ENCODE assay signal across 1 cellular context in the genomic region with DNA sequence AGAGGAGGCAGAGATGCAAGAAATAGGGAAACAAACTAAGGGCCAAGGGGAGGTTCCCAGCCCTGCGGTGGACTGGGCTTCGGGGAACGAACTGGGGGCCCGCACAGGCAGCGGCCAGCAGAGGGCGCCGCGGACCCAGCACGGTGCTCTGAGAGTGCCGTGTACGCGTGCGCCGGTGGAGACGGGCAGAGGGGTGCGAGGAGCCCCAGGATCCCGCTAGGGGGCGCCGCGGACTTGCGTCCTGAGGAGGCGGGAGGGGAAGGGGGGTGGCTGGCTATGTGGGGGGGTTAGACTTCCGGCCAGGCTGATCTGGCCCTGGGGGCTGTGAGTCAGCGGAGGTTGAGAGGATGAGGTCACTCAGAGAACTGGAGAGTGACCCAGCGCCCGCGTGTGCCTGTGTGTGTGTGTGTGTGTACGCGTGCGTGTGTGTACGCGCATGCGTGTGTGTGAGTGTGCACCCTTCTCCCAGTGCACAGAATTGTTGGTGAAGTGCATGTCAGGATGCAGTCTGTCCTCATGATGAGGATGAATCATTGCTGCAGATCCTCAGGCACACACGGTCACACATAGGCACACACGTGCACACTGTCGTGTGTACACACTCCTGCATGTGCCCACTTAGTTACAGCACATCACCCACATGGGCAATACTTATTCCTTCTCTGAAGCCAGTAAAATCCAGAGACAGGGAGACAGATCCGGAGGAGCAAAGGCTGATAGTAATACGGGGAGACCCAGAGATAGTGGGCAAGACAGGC.
TF ChIP-seq lines count a peak whose summit lies in the region.

No MANE protein-coding gene starts in this region.

TF ChIP-seq in WTC11, 78 proteins besides CTCF, POLR2A, EP300 and RAD21:
- TF ChIP-seq USF2 (CRISPR knock-in tag; IDR thresholded peaks at IDR 0.05) (no peak), SMAD4 (CRISPR knock-in tag; IDR thresholded peaks at IDR 0.05) (no peak), OVOL2 (CRISPR knock-in tag; IDR thresholded peaks at IDR 0.05; ENCODE audit: borderline replicate concordance) (no peak), PRRX2 (CRISPR knock-in tag; IDR thresholded peaks at IDR 0.05) (no peak), GTF2I (CRISPR knock-in tag; conservative IDR thresholded peaks at IDR 0.05) (no peak), TEAD4 (CRISPR knock-in tag; IDR thresholded peaks at IDR 0.05) (no peak), JUN (CRISPR knock-in tag; IDR thresholded peaks at IDR 0.05) (peak; percentile 49; the same call in 1 of the 2 replicates), E2F4 (CRISPR knock-in tag; IDR thresholded peaks at IDR 0.05; ENCODE audit: borderline replicate concordance, low read depth) (no peak), FOXP4 (CRISPR knock-in tag; IDR thresholded peaks at IDR 0.05) (peak; percentile 31; the same call in 1 of the 2 replicates), ELF4 (CRISPR knock-in tag; IDR thresholded peaks at IDR 0.05; ENCODE audit: low read depth) (no peak), ZNF232 (CRISPR knock-in tag; IDR thresholded peaks at IDR 0.05) (no peak), ZNF121 (CRISPR knock-in tag; IDR thresholded peaks at IDR 0.05) (0 out of 2 replicates have a peak, but pooled peaks have one; percentile 1), CBFB (CRISPR knock-in tag; IDR thresholded peaks at IDR 0.05; ENCODE audit: low read depth) (no peak), PRDM15 (CRISPR knock-in tag; IDR thresholded peaks at IDR 0.05) (peak; percentile 32; the same call in 1 of the 2 replicates), RELA (CRISPR knock-in tag; IDR thresholded peaks at IDR 0.05; ENCODE audit: borderline replicate concordance) (no peak), TEAD1 (CRISPR knock-in tag; IDR thresholded peaks at IDR 0.05) (peak; percentile 59; the same call in 1 of the 2 replicates), FOXK1 (CRISPR knock-in tag; IDR thresholded peaks at IDR 0.05) (0 out of 2 replicates have a peak, but pooled peaks have one; percentile 70), ETV6 (CRISPR knock-in tag; IDR thresholded peaks at IDR 0.05) (peak; percentile 93), CDX4 (CRISPR knock-in tag; IDR thresholded peaks at IDR 0.05; ENCODE audit: borderline replicate concordance) (no peak), NFYB (CRISPR knock-in tag; conservative IDR thresholded peaks at IDR 0.05; ENCODE audit: low read depth) (no peak), MXD4 (CRISPR knock-in tag; IDR thresholded peaks at IDR 0.05; ENCODE audit: borderline replicate concordance) (no peak), SP1 (CRISPR knock-in tag; conservative IDR thresholded peaks at IDR 0.05) (no peak; the same call in 1 of the 2 replicates)
- TF ChIP-seq, protein P1, sequence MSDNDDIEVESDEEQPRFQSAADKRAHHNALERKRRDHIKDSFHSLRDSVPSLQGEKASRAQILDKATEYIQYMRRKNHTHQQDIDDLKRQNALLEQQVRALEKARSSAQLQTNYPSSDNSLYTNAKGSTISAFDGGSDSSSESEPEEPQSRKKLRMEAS (CRISPR knock-in tag; IDR thresholded peaks at IDR 0.05), result peak; percentile 70; the same call in 1 of the 2 replicates
- TF ChIP-seq, protein P2, sequence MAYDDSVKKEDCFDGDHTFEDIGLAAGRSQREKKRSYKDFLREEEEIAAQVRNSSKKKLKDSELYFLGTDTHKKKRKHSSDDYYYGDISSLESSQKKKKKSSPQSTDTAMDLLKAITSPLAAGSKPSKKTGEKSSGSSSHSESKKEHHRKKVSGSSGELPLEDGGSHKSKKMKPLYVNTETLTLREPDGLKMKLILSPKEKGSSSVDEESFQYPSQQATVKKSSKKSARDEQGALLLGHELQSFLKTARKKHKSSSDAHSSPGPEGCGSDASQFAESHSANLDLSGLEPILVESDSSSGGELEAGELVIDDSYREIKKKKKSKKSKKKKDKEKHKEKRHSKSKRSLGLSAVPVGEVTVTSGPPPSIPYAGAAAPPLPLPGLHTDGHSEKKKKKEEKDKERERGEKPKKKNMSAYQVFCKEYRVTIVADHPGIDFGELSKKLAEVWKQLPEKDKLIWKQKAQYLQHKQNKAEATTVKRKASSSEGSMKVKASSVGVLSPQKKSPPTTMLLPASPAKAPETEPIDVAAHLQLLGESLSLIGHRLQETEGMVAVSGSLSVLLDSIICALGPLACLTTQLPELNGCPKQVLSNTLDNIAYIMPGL (CRISPR knock-in tag; IDR thresholded peaks at IDR 0.05), result peak; percentile 91
- TF ChIP-seq, protein P3, sequence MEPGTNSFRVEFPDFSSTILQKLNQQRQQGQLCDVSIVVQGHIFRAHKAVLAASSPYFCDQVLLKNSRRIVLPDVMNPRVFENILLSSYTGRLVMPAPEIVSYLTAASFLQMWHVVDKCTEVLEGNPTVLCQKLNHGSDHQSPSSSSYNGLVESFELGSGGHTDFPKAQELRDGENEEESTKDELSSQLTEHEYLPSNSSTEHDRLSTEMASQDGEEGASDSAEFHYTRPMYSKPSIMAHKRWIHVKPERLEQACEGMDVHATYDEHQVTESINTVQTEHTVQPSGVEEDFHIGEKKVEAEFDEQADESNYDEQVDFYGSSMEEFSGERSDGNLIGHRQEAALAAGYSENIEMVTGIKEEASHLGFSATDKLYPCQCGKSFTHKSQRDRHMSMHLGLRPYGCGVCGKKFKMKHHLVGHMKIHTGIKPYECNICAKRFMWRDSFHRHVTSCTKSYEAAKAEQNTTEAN (CRISPR knock-in tag; IDR thresholded peaks at IDR 0.05), result peak; percentile 56; the same call in 1 of the 2 replicates
- TF ChIP-seq, protein P4, sequence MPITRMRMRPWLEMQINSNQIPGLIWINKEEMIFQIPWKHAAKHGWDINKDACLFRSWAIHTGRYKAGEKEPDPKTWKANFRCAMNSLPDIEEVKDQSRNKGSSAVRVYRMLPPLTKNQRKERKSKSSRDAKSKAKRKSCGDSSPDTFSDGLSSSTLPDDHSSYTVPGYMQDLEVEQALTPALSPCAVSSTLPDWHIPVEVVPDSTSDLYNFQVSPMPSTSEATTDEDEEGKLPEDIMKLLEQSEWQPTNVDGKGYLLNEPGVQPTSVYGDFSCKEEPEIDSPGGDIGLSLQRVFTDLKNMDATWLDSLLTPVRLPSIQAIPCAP (CRISPR knock-in tag; IDR thresholded peaks at IDR 0.05), result no peak
- TF ChIP-seq, protein P5, sequence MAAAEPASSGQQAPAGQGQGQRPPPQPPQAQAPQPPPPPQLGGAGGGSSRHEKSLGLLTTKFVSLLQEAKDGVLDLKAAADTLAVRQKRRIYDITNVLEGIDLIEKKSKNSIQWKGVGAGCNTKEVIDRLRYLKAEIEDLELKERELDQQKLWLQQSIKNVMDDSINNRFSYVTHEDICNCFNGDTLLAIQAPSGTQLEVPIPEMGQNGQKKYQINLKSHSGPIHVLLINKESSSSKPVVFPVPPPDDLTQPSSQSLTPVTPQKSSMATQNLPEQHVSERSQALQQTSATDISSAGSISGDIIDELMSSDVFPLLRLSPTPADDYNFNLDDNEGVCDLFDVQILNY (CRISPR knock-in tag; IDR thresholded peaks at IDR 0.05), result no peak
